Comparison of ENCODE assay signal across 25 cellular contexts in genomic region chr7:130118294-130118693, GRCh38.
"Had no signal": no experiment of that assay in that cellular context is flagged by ENCODE, and none has a peak within 500 bp of the region (broad histone marks: within the 10 kb centered on the region; RNA-seq: fewer than 3 reads in every experiment).

No MANE protein-coding gene starts in this region.

- H3K4me3 Mint-ChIP-seq: immature natural killer cell; naive thymus-derived CD4-positive, alpha-beta T cell; natural killer cell treated with Interleukin-12 subunit alpha and Interleukin-12 subunit beta and Interleukin-15 and Interleukin-18, amount 100 ng/mL, for 72 hours; neural crest cell; stimulated activated naive CD8-positive, alpha-beta T cell treated with anti-CD3 and anti-CD28 coated beads, Interleukin-15, Interleukin-2, amounts not matched to agents 100 ng/mL and 50 ng/mL, for 24 hours; type B pancreatic cell had no signal

- H3K4me1 Mint-ChIP-seq: immature natural killer cell, neural crest cell had no signal

- DNase-seq: hypothalamus; immature natural killer cell; kidney; left colon; left ventricle myocardium inferior; mesendoderm; midbrain; mucosa of descending colon; naive thymus-derived CD4-positive, alpha-beta T cell; nucleus accumbens; pancreas; posterior cingulate gyrus; retina; right cardiac atrium; stimulated activated CD4-positive, alpha-beta T cell treated with anti-CD3 and anti-CD28 coated beads, Interleukin-12 subunit alpha, Interleukin-12 subunit beta, amount 100 ng/mL, for 4 hours; stimulated activated CD4-positive, alpha-beta T cell treated with anti-CD3 and anti-CD28 coated beads, Interleukin-15, amount 100 ng/mL, for 24 hours; stimulated activated CD4-positive, alpha-beta T cell treated with anti-CD3 and anti-CD28 coated beads, Interleukin-2, amount 100 ng/mL, for 24 hours; stimulated activated CD4-positive, alpha-beta T cell treated with anti-CD3 and anti-CD28 coated beads, Interleukin-4, amount 100 ng/mL, for 1 hour; stimulated activated naive CD4-positive, alpha-beta T cell; uterus had no signal

- H3K27ac Mint-ChIP-seq: immature natural killer cell; natural killer cell treated with Interleukin-12 subunit alpha and Interleukin-12 subunit beta and Interleukin-15 and Interleukin-18, amount 100 ng/mL, for 72 hours; stimulated activated naive CD8-positive, alpha-beta T cell treated with anti-CD3 and anti-CD28 coated beads, Interleukin-15, Interleukin-2, amounts not matched to agents 100 ng/mL and 50 ng/mL, for 24 hours; type B pancreatic cell had no signal

- ATAC-seq: left colon; mucosa of descending colon; naive thymus-derived CD4-positive, alpha-beta T cell; natural killer cell treated with Interleukin-12 subunit alpha and Interleukin-12 subunit beta and Interleukin-15 and Interleukin-18, amount 100 ng/mL, for 72 hours; pancreas; right cardiac atrium; sciatic nerve had no signal

- H3K27me3 Mint-ChIP-seq: naive thymus-derived CD4-positive, alpha-beta T cell; natural killer cell treated with Interleukin-12 subunit alpha and Interleukin-12 subunit beta and Interleukin-15 and Interleukin-18, amount 100 ng/mL, for 72 hours; stimulated activated naive CD8-positive, alpha-beta T cell treated with anti-CD3 and anti-CD28 coated beads, Interleukin-15, Interleukin-2, amounts not matched to agents 100 ng/mL and 50 ng/mL, for 24 hours; type B pancreatic cell had no signal

- H3K9me3 Mint-ChIP-seq: immature natural killer cell; naive thymus-derived CD4-positive, alpha-beta T cell; natural killer cell treated with Interleukin-12 subunit alpha and Interleukin-12 subunit beta and Interleukin-15 and Interleukin-18, amount 100 ng/mL, for 72 hours; neural crest cell; stimulated activated naive CD8-positive, alpha-beta T cell treated with anti-CD3 and anti-CD28 coated beads, Interleukin-15, Interleukin-2, amounts not matched to agents 100 ng/mL and 50 ng/mL, for 24 hours; type B pancreatic cell had no signal
